20 cellular contexts compared by ENCODE assay signal in genomic region chr2:226767056-226767813, GRCh38. TPM values are rescaled to one million over a fixed set of nuclear protein-coding genes. Genes with fewer than 3 reads are reported as not detected.
DNase-seq lines count a peak whose midpoint lies in the region; ATAC-seq and TF ChIP-seq lines count a peak whose summit lies in the region.
"Had no signal": no experiment of that assay in that cellular context is flagged by ENCODE, and none has a peak within 500 bp of the region (broad histone marks: within the 10 kb centered on the region; RNA-seq: fewer than 3 reads in every experiment).

No MANE protein-coding gene starts in this region.

- intact Hi-C loops in right lobe of liver (cut with DNase I), result no loop called here

- no peaks in the 10 kb centered on the region for H3K9me3 ChIP-seq in right lobe of liver
- H3K9me3 ChIP-seq in thoracic aorta, result no peaks in the 10 kb centered on the region
- H3K9me3 ChIP-seq: neutrophil, Peyer's patch, SK-N-SH had no signal

- H3K36me3 ChIP-seq in right lobe of liver, result no peaks in the 10 kb centered on the region
- no peaks in the 10 kb centered on the region for H3K36me3 ChIP-seq in thoracic aorta
- H3K36me3 ChIP-seq: neutrophil, Peyer's patch had no signal

- H3K27ac ChIP-seq in epithelial cell of prostate (peak overlapping the region; percentile 42), right lobe of liver (no peak overlapping the region), thoracic aorta (peak overlapping the region; percentile 10 to 67)
- H3K27ac ChIP-seq: neutrophil, Peyer's patch had no signal

- H3K27me3 ChIP-seq in right lobe of liver (no peaks in the 10 kb centered on the region), thoracic aorta (replicated peaks; ENCODE audit: insufficient read depth) (no peaks in the 10 kb centered on the region)
- H3K27me3 ChIP-seq: Peyer's patch had no signal

- no peak for TF ChIP-seq POLR2A in right lobe of liver (IDR thresholded peaks at IDR 0.05)

- TF ChIP-seq CTCF in right lobe of liver (IDR thresholded peaks at IDR 0.05) (no peak), thoracic aorta (IDR thresholded peaks at IDR 0.05) (no peak)

- DNase-seq in NCI-H524 (lab: John Stamatoyannopoulos, UW) (peak; percentile 1 to 55), epithelial cell of prostate (ENCODE audit: low read depth, low spot score) (no peak), right lobe of liver (no peak), thoracic aorta (ENCODE audit: low spot score) (no peak), NCI-H510A treated with DMSO at 0.1 percent for 48 hours (lab: John Stamatoyannopoulos, UW) (no peak), RPMI8226 (no peak), NCI-H345 (lab: John Stamatoyannopoulos, UW) (no peak)
- DNase-seq: activated CD4-positive, alpha-beta memory T cell treated with anti-CD3 and anti-CD28 coated beads, Interleukin-2, amount 10 ng/mL, durations not matched to agents 7 days and 5 days; activated T-cell treated with anti-CD3 and anti-CD28 coated beads, Interleukin-2, amount 50 U/mL, for 1 hour; amniotic stem cell; CD8-positive, alpha-beta T cell; effector CD8-positive, alpha-beta T cell; GDM1; NCI-H187 treated with DMSO at 0.1 percent for 48 hours; NCI-H226; Peyer's patch; retina; SK-N-SH; T-helper 9 cell had no signal

- 32% methylated on average over 2 of the region's 5 CpGs for WGBS in right lobe of liver (ENCODE audit: insufficient coverage, low coverage, low lambda C conversion rate, missing lambda C conversion rate)

- ATAC-seq in right lobe of liver (peak in 3 of 4 donors; percentile 36 to 56 (median 37)), thoracic aorta (ENCODE audit: insufficient number of reproducible peaks, low FRiP score, low read depth) (no peak)
- ATAC-seq: CD8-positive, alpha-beta T cell had no signal

- H3K4me1 ChIP-seq in right lobe of liver, result peaks cover 0 to 36% (median 6%) of the 10 kb centered on the region in 4 donors
- peaks cover 30 to 63% of the 10 kb centered on the region in 2 donors for H3K4me1 ChIP-seq in thoracic aorta (ENCODE audit: control insufficient read depth in 1 of 2, low read depth in 2 of 2)

- H3K4me3 ChIP-seq in right lobe of liver (no peak overlapping the region), thoracic aorta (no peak overlapping the region)
- H3K4me3 ChIP-seq: Peyer's patch had no signal

RNA-seq across cellular contexts. Expression of gene IRS1, which starts 32.4 kb away (rescaled TPM):
- total RNA-seq in right lobe of liver (10 to 100 TPM in 5 of 6 experiments, 1 to 10 TPM in 1; 9.0 to 24.4 (median 15.8) TPM), thoracic aorta (10 to 100 TPM; 18.8 to 23.1 TPM)

Comparison
In these comparisons a context has a peak if more than half of its experiments do, and no peak if none do; other contexts are left out.
1. DNase-seq: peak in NCI-H524 (2 of 2); none in epithelial cell of prostate (single experiment), right lobe of liver (0 of 3), thoracic aorta (single experiment), NCI-H510A treated with DMSO at 0.1 percent for 48 hours (single experiment), RPMI8226 (single experiment) and NCI-H345 (single experiment).
2. H3K27ac ChIP-seq: peak in epithelial cell of prostate (single experiment) and thoracic aorta (2 of 2); none in right lobe of liver (0 of 3).